1 cellular context compared by ENCODE assay signal in genomic region chr5:78560456-78560855, GRCh38.
TF ChIP-seq lines count a peak whose summit lies in the region.

No MANE protein-coding gene starts in this region.

TF ChIP-seq in WTC11, 78 proteins besides CTCF, POLR2A, EP300 and RAD21 (continued from another document):
- TF ChIP-seq USF1 (CRISPR knock-in tag; IDR thresholded peaks at IDR 0.05): no peak
- no peak for TF ChIP-seq GRHL2 (CRISPR knock-in tag; IDR thresholded peaks at IDR 0.05; ENCODE audit: insufficient replicate concordance, severe bottlenecking)
- no peak for TF ChIP-seq ZNF281 (CRISPR knock-in tag; IDR thresholded peaks at IDR 0.05)
